Comparison of ENCODE assay signal across 1 cellular context in the genomic region with DNA sequence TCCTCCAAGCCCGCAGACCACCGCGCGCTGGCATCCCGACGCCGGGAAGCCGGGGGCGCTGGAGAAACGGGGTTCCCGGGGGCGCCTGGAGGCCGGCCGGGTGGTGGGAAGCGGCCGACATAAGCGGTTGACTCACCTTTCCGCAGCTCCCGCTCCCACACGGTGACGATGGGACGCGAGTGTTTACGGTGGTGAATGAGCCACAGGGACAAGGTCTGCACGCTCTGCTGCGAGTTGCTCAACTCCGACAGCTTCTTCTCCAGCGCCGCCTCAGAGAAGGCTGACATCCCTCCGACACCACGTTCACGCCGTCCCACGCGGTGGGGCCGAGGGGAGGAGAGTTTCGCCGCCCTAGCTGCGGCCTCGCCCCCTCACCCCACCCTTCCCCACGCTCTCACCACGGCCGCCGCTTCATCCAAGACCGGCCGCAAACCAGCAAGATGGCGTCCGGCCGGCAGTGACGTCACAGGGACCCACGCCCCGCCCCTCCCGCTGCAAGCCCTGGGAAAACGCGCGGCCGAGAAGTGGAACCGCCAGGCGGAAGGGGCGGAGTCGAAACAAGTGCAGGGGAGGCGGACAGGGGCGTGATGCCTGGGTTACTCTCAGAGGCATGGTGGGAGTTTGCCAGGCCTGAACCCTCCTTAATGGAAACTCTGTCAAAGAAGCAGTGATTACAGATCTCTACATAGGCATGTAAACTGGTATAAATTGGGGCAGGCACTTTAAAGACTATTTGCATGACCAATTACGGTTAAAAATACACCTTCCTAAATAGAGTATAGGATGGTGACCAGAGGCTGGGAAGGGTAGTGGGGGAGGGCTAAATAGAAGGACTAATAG.
A peak's percentile ranks its signal among the peaks of the same experiment; 100 is the strongest.
TF ChIP-seq lines count a peak whose summit lies in the region.

A gene with protein sequence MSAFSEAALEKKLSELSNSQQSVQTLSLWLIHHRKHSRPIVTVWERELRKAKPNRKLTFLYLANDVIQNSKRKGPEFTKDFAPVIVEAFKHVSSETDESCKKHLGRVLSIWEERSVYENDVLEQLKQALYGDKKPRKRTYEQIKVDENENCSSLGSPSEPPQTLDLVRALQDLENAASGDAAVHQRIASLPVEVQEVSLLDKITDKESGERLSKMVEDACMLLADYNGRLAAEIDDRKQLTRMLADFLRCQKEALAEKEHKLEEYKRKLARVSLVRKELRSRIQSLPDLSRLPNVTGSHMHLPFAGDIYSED (minus strand): TSS at position 442 of the 840 bp plus-strand sequence. CDS start 155 bp downstream, at position 287.

TF ChIP-seq in HepG2, 621 proteins besides CTCF, POLR2A, EP300 and RAD21 (continued from another document and continues in another):
- TF ChIP-seq, protein P1, sequence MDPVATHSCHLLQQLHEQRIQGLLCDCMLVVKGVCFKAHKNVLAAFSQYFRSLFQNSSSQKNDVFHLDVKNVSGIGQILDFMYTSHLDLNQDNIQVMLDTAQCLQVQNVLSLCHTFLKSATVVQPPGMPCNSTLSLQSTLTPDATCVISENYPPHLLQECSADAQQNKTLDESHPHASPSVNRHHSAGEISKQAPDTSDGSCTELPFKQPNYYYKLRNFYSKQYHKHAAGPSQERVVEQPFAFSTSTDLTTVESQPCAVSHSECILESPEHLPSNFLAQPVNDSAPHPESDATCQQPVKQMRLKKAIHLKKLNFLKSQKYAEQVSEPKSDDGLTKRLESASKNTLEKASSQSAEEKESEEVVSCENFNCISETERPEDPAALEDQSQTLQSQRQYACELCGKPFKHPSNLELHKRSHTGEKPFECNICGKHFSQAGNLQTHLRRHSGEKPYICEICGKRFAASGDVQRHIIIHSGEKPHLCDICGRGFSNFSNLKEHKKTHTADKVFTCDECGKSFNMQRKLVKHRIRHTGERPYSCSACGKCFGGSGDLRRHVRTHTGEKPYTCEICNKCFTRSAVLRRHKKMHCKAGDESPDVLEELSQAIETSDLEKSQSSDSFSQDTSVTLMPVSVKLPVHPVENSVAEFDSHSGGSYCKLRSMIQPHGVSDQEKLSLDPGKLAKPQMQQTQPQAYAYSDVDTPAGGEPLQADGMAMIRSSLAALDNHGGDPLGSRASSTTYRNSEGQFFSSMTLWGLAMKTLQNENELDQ (CRISPR knock-in tag; IDR thresholded peaks at IDR 0.05; ENCODE audit: borderline replicate concordance): no peak
- TF ChIP-seq PTBP1 (IDR thresholded peaks at IDR 0.05; ENCODE audit: low read depth, low read length, poor library complexity, severe bottlenecking) (peak; percentile 67), MAFF (IDR thresholded peaks at IDR 0.05; ENCODE audit: low read depth, low read length) (no peak), ZNF496 (CRISPR knock-in tag; IDR thresholded peaks at IDR 0.05; ENCODE audit: insufficient replicate concordance) (no peak), ZSCAN31 (CRISPR knock-in tag; IDR thresholded peaks at IDR 0.05; ENCODE audit: low read depth) (no peak), ZNF713 (CRISPR knock-in tag; IDR thresholded peaks at IDR 0.05) (no peak), ZFAT (CRISPR knock-in tag; conservative IDR thresholded peaks at IDR 0.05) (no peak), HMG20B (CRISPR knock-in tag; conservative IDR thresholded peaks at IDR 0.05) (no peak), KDM5B (CRISPR knock-in tag; IDR thresholded peaks at IDR 0.05; ENCODE audit: borderline replicate concordance) (peak; percentile 66; the same call in 1 of the 2 replicates), ZNF263 (CRISPR knock-in tag; IDR thresholded peaks at IDR 0.05) (0 out of 2 replicates have a peak, but pooled peaks have one; percentile 47), SP4 (CRISPR knock-in tag; IDR thresholded peaks at IDR 0.05) (peak; percentile 91), ZBTB21 (CRISPR knock-in tag; IDR thresholded peaks at IDR 0.05) (peak; percentile 66), SNRNP70 (IDR thresholded peaks at IDR 0.05; ENCODE audit: low read depth, low read length) (no peak), CCAR2 (optimal IDR thresholded peaks at IDR 0.05; ENCODE audit: low read depth, low read length) (no peak), ZC3H4 (CRISPR knock-in tag; IDR thresholded peaks at IDR 0.05; ENCODE audit: borderline replicate concordance) (no peak), ZNF34 (CRISPR knock-in tag; IDR thresholded peaks at IDR 0.05; ENCODE audit: borderline replicate concordance) (no peak), ZC3H13 (CRISPR knock-in tag; IDR thresholded peaks at IDR 0.05) (no peak), DMAP1 (CRISPR knock-in tag; IDR thresholded peaks at IDR 0.05) (peak; percentile 82), ZNF782 (CRISPR knock-in tag; IDR thresholded peaks at IDR 0.05; ENCODE audit: borderline replicate concordance) (peak; percentile 47; the same call in 1 of the 2 replicates), RARA (CRISPR knock-in tag; IDR thresholded peaks at IDR 0.05) (no peak; the same call in 1 of the 2 replicates), ZNF879 (CRISPR knock-in tag; IDR thresholded peaks at IDR 0.05) (no peak), LRRFIP1 (CRISPR knock-in tag; conservative IDR thresholded peaks at IDR 0.05) (no peak), HDAC2 (CRISPR knock-in tag; IDR thresholded peaks at IDR 0.05) (peak; percentile 51; the same call in 1 of the 2 replicates), EZH2 (conservative IDR thresholded peaks at IDR 0.05; ENCODE audit: low read depth, low read length) (no peak), TBX3 (IDR thresholded peaks at IDR 0.05; ENCODE audit: borderline replicate concordance) (0 out of 2 replicates have a peak, but pooled peaks have one; percentile 12), E2F1 (CRISPR knock-in tag; IDR thresholded peaks at IDR 0.05) (no peak; the same call in 1 of the 2 replicates), ISX (CRISPR knock-in tag; conservative IDR thresholded peaks at IDR 0.05) (no peak), RORA (CRISPR knock-in tag; IDR thresholded peaks at IDR 0.05) (no peak), ARID4A (CRISPR knock-in tag; IDR thresholded peaks at IDR 0.05; ENCODE audit: borderline replicate concordance) (peak; percentile 95), ZNF567 (CRISPR knock-in tag; IDR thresholded peaks at IDR 0.05; ENCODE audit: borderline replicate concordance) (no peak), POGZ (CRISPR knock-in tag; IDR thresholded peaks at IDR 0.05) (peak; percentile 99), TEAD3 (CRISPR knock-in tag; optimal IDR thresholded peaks at IDR 0.05; ENCODE audit: borderline replicate concordance) (no peak), TAF1 (CRISPR knock-in tag; IDR thresholded peaks at IDR 0.05) (peak; percentile 86), PHF5A (CRISPR knock-in tag; IDR thresholded peaks at IDR 0.05; ENCODE audit: low read depth, unreplicated experiment) (no peak)
- TF ChIP-seq, protein P2, sequence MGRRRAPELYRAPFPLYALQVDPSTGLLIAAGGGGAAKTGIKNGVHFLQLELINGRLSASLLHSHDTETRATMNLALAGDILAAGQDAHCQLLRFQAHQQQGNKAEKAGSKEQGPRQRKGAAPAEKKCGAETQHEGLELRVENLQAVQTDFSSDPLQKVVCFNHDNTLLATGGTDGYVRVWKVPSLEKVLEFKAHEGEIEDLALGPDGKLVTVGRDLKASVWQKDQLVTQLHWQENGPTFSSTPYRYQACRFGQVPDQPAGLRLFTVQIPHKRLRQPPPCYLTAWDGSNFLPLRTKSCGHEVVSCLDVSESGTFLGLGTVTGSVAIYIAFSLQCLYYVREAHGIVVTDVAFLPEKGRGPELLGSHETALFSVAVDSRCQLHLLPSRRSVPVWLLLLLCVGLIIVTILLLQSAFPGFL (CRISPR knock-in tag; IDR thresholded peaks at IDR 0.05): no peak
- TF ChIP-seq, protein P3, sequence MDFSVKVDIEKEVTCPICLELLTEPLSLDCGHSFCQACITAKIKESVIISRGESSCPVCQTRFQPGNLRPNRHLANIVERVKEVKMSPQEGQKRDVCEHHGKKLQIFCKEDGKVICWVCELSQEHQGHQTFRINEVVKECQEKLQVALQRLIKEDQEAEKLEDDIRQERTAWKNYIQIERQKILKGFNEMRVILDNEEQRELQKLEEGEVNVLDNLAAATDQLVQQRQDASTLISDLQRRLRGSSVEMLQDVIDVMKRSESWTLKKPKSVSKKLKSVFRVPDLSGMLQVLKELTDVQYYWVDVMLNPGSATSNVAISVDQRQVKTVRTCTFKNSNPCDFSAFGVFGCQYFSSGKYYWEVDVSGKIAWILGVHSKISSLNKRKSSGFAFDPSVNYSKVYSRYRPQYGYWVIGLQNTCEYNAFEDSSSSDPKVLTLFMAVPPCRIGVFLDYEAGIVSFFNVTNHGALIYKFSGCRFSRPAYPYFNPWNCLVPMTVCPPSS (IDR thresholded peaks at IDR 0.05): no peak
- TF ChIP-seq, protein P4, sequence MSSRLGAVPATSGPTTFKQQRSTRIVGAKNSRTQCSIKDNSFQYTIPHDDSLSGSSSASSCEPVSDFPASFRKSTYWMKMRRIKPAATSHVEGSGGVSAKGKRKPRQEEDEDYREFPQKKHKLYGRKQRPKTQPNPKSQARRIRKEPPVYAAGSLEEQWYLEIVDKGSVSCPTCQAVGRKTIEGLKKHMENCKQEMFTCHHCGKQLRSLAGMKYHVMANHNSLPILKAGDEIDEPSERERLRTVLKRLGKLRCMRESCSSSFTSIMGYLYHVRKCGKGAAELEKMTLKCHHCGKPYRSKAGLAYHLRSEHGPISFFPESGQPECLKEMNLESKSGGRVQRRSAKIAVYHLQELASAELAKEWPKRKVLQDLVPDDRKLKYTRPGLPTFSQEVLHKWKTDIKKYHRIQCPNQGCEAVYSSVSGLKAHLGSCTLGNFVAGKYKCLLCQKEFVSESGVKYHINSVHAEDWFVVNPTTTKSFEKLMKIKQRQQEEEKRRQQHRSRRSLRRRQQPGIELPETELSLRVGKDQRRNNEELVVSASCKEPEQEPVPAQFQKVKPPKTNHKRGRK (CRISPR knock-in tag; IDR thresholded peaks at IDR 0.05): no peak
- TF ChIP-seq, protein P5, sequence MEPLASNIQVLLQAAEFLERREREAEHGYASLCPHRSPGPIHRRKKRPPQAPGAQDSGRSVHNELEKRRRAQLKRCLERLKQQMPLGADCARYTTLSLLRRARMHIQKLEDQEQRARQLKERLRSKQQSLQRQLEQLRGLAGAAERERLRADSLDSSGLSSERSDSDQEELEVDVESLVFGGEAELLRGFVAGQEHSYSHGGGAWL (CRISPR knock-in tag; IDR thresholded peaks at IDR 0.05): no peak
- TF ChIP-seq, protein P6, sequence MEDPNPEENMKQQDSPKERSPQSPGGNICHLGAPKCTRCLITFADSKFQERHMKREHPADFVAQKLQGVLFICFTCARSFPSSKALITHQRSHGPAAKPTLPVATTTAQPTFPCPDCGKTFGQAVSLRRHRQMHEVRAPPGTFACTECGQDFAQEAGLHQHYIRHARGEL (CRISPR knock-in tag; IDR thresholded peaks at IDR 0.05): no peak
- TF ChIP-seq, protein P7, sequence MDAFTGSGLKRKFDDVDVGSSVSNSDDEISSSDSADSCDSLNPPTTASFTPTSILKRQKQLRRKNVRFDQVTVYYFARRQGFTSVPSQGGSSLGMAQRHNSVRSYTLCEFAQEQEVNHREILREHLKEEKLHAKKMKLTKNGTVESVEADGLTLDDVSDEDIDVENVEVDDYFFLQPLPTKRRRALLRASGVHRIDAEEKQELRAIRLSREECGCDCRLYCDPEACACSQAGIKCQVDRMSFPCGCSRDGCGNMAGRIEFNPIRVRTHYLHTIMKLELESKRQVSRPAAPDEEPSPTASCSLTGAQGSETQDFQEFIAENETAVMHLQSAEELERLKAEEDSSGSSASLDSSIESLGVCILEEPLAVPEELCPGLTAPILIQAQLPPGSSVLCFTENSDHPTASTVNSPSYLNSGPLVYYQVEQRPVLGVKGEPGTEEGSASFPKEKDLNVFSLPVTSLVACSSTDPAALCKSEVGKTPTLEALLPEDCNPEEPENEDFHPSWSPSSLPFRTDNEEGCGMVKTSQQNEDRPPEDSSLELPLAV (CRISPR knock-in tag; conservative IDR thresholded peaks at IDR 0.05; ENCODE audit: low read depth): no peak
